Comparison of ENCODE assay signal across 10 cellular contexts in the genomic region with DNA sequence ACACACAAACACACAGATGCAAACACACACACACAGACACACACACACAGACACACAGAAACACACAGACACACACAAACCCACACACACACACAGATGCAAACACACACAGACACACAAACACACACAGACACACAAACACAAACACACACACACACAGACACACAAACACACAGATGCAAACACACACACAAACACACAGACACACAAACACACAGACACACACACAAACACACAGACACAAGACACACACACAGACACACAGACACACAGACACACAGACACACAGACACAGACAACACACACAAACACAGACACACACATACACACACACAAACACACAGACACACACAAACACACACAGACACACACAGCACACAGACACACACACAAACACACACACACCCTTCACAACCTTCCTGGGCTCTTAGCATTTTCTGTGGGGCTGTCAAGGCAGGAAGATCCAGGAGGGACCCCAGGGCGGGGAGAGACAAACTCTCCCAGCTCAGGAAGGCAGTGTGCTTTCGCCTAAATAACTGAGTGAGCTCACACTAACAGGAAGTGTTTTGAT. TPM values are rescaled to one million over a fixed set of nuclear protein-coding genes. Genes with fewer than 3 reads are reported as not detected.
DNase-seq lines count a peak whose midpoint lies in the region; ATAC-seq and TF ChIP-seq lines count a peak whose summit lies in the region.
"Had no signal": no experiment of that assay in that cellular context is flagged by ENCODE, and none has a peak within 500 bp of the region (broad histone marks: within the 10 kb centered on the region; RNA-seq: fewer than 3 reads in every experiment).

No MANE protein-coding gene starts in this region.

- CTCF ChIA-PET in activated CD8-positive, alpha-beta memory T cell treated with anti-CD3 and anti-CD28 coated beads, Interleukin-2, amount 10 ng/mL, durations not matched to agents 7 days and 5 days (lab: Charles Lee), result interaction anchor here (0.8 to 2.8 kb wide), 8 partner anchors 9 to 58 kb away, joined by 3 to 15 read pairs (median 4); no protein-coding TSS in a partner anchor
- CTCF ChIA-PET in activated CD8-positive, alpha-beta T cell treated with anti-CD3 and anti-CD28 coated beads for 36 hours (lab: Charles Lee), result interaction anchor here (1.2 to 3.5 kb wide), 9 partner anchors 8 to 74 kb away, joined by 3 to 24 read pairs (median 5); no protein-coding TSS in a partner anchor
- CTCF ChIA-PET in HEK293T (lab: Yijun Ruan, JAX), result no interaction called here

- H3K9me3 ChIP-seq in iPS-20b (ENCODE audit: insufficient read depth, low read depth, low read length), result no peaks in the 10 kb centered on the region
- H3K9me3 ChIP-seq: thoracic aorta had no signal

- no peaks in the 10 kb centered on the region for H3K36me3 ChIP-seq in iPS-20b (ENCODE audit: insufficient read depth, low read depth, low read length)
- H3K36me3 ChIP-seq: thoracic aorta had no signal

- peak overlapping the region; percentile 65 for H3K27ac ChIP-seq in iPS-20b (ENCODE audit: low read length)
- peak overlapping the region; percentile 99 for H3K27ac ChIP-seq in substantia nigra (ENCODE audit: low read depth, low read length, poor library complexity, severe bottlenecking)
- H3K27ac ChIP-seq: thoracic aorta had no signal

- H3K27me3 ChIP-seq in iPS-20b (ENCODE audit: insufficient read depth, low read length), result no peaks in the 10 kb centered on the region

- H3K27ac Mint-ChIP-seq in activated CD8-positive, alpha-beta memory T cell treated with anti-CD3 and anti-CD28 coated beads, Interleukin-2, amount 10 ng/mL, durations not matched to agents 7 days and 5 days, result no peak overlapping the region
- H3K27ac Mint-ChIP-seq in activated CD8-positive, alpha-beta T cell treated with anti-CD3 and anti-CD28 coated beads for 36 hours, result peak overlapping the region; percentile 49

- H3K9ac ChIP-seq in iPS-20b (ENCODE audit: low read depth, low read length), result peak overlapping the region; percentile 45; the same call in 1 of the 2 replicates

- peaks cover 22% of the 10 kb centered on the region for H3K4me1 Mint-ChIP-seq in activated CD8-positive, alpha-beta memory T cell treated with anti-CD3 and anti-CD28 coated beads, Interleukin-2, amount 10 ng/mL, durations not matched to agents 7 days and 5 days
- peaks cover 23% of the 10 kb centered on the region for H3K4me1 Mint-ChIP-seq in activated CD8-positive, alpha-beta T cell treated with anti-CD3 and anti-CD28 coated beads for 36 hours (ENCODE audit: low read depth)

- peaks cover 5% of the 10 kb centered on the region for H3K36me3 Mint-ChIP-seq in activated CD8-positive, alpha-beta memory T cell treated with anti-CD3 and anti-CD28 coated beads, Interleukin-2, amount 10 ng/mL, durations not matched to agents 7 days and 5 days
- no peaks in the 10 kb centered on the region for H3K36me3 Mint-ChIP-seq in activated CD8-positive, alpha-beta T cell treated with anti-CD3 and anti-CD28 coated beads for 36 hours (ENCODE audit: low read depth)

- no peak for DNase-seq in activated CD8-positive, alpha-beta memory T cell treated with anti-CD3 and anti-CD28 coated beads, Interleukin-2, amount 10 ng/mL, durations not matched to agents 7 days and 5 days
- DNase-seq in activated CD8-positive, alpha-beta memory T cell treated with anti-CD3 and anti-CD28 coated beads for 24 hours, result no peak
- no peak for DNase-seq in activated CD8-positive, alpha-beta T cell treated with anti-CD3 and anti-CD28 coated beads for 36 hours
- DNase-seq in substantia nigra (lab: John Stamatoyannopoulos, UW) (no peak), SHP77 treated with DMSO at 0.1 percent for 48 hours (lab: John Stamatoyannopoulos, UW) (no peak), HEK293T (ENCODE audit: extremely low spot score) (no peak)
- DNase-seq: KG1 had no signal

- peak; percentile 68 for ATAC-seq in activated CD8-positive, alpha-beta memory T cell treated with anti-CD3 and anti-CD28 coated beads, Interleukin-2, amount 10 ng/mL, durations not matched to agents 7 days and 5 days
- no peak for ATAC-seq in activated CD8-positive, alpha-beta T cell treated with anti-CD3 and anti-CD28 coated beads for 36 hours
- no peak for ATAC-seq in HG02885 (IDR thresholded peaks at IDR 0.05; ENCODE audit: poor library complexity, unreplicated experiment)

- H3K4me1 ChIP-seq in iPS-20b (ENCODE audit: insufficient read depth, low read length), result peaks cover 15% of the 10 kb centered on the region

- no peak overlapping the region for H3K4me3 ChIP-seq in iPS-20b (ENCODE audit: low read length)
- H3K4me3 ChIP-seq: thoracic aorta had no signal

- TF ChIP-seq CTCF in activated CD8-positive, alpha-beta T cell treated with anti-CD3 and anti-CD28 coated beads for 36 hours (IDR thresholded peaks at IDR 0.05), result no peak

- no peak overlapping the region for H3K4me3 Mint-ChIP-seq in activated CD8-positive, alpha-beta memory T cell treated with anti-CD3 and anti-CD28 coated beads, Interleukin-2, amount 10 ng/mL, durations not matched to agents 7 days and 5 days
- H3K4me3 Mint-ChIP-seq in activated CD8-positive, alpha-beta T cell treated with anti-CD3 and anti-CD28 coated beads for 36 hours, result no peak overlapping the region

- POLR2A ChIA-PET in activated CD8-positive, alpha-beta T cell treated with anti-CD3 and anti-CD28 coated beads for 36 hours (lab: Charles Lee), result interaction anchor here (1.3 kb wide), 1 partner anchor 16 kb away, joined by 3 read pairs; no protein-coding TSS in a partner anchor
- POLR2A ChIA-PET in HEK293T (lab: Yijun Ruan, JAX), result no interaction called here

- H3K9me3 Mint-ChIP-seq in activated CD8-positive, alpha-beta memory T cell treated with anti-CD3 and anti-CD28 coated beads, Interleukin-2, amount 10 ng/mL, durations not matched to agents 7 days and 5 days (ENCODE audit: low read depth), result no peaks in the 10 kb centered on the region
- H3K9me3 Mint-ChIP-seq in activated CD8-positive, alpha-beta T cell treated with anti-CD3 and anti-CD28 coated beads for 36 hours, result peaks cover 3% of the 10 kb centered on the region

- H3K27me3 Mint-ChIP-seq in activated CD8-positive, alpha-beta memory T cell treated with anti-CD3 and anti-CD28 coated beads, Interleukin-2, amount 10 ng/mL, durations not matched to agents 7 days and 5 days, result peaks cover 52% of the 10 kb centered on the region
- peaks cover 7% of the 10 kb centered on the region for H3K27me3 Mint-ChIP-seq in activated CD8-positive, alpha-beta T cell treated with anti-CD3 and anti-CD28 coated beads for 36 hours

- intact Hi-C loops in activated CD8-positive, alpha-beta T cell treated with anti-CD3 and anti-CD28 coated beads for 36 hours (cut with micrococcal nuclease), result no loop called here

TF ChIP-seq in HEK293T, 16 proteins besides CTCF, POLR2A, EP300 and RAD21:
- TF ChIP-seq LEF1 (IDR thresholded peaks at IDR 0.05; ENCODE audit: borderline replicate concordance), result no peak

RNA-seq across cellular contexts. Expression of a gene that starts 24.2 kb away (rescaled TPM):
- total RNA-seq in activated CD8-positive, alpha-beta memory T cell treated with anti-CD3 and anti-CD28 coated beads, Interleukin-2, amount 10 ng/mL, durations not matched to agents 7 days and 5 days, result 10 to 100 TPM; 59.9 to 63.6 TPM
- total RNA-seq in activated CD8-positive, alpha-beta T cell treated with anti-CD3 and anti-CD28 coated beads for 36 hours, result 10 to 100 TPM; 61.5 to 65.0 TPM

RNA-seq across cellular contexts. Expression of a gene that starts 58.9 kb away (rescaled TPM):
- total RNA-seq in activated CD8-positive, alpha-beta memory T cell treated with anti-CD3 and anti-CD28 coated beads, Interleukin-2, amount 10 ng/mL, durations not matched to agents 7 days and 5 days, result 1 to 10 TPM; 2.5 to 3.5 TPM
- total RNA-seq in activated CD8-positive, alpha-beta T cell treated with anti-CD3 and anti-CD28 coated beads for 36 hours, result 1 to 10 TPM; 2.7 to 3.0 TPM
